Comparison of ENCODE assay signal across 8 cellular contexts in genomic region chr5:38556599-38557308, GRCh38. TPM values are rescaled to one million over a fixed set of nuclear protein-coding genes. Genes with fewer than 3 reads are reported as not detected.
DNase-seq lines count a peak whose midpoint lies in the region; ATAC-seq and TF ChIP-seq lines count a peak whose summit lies in the region.

LIFR (minus strand) TSS chr5:38556646; CDS start chr5:38530647, 25,999 bp downstream.

- no CpG with 5 or more reads among the region's 88 CpGs for WGBS in mesendoderm (ENCODE audit: extremely low coverage, insufficient coverage, low lambda C conversion rate)

- no peaks in the 10 kb centered on the region for H3K36me3 ChIP-seq in mesendoderm (ENCODE audit: control insufficient read depth, insufficient read depth, low read length)

- TF ChIP-seq CTCF in epithelial cell of esophagus (IDR thresholded peaks at IDR 0.05; ENCODE audit: insufficient read depth, low read depth, low read length, missing control alignments): no peak

- peak within 1 kb of the TSS; percentile 80 for H3K4me3 Mint-ChIP-seq in activated T-cell treated with anti-CD3 and anti-CD28 coated beads, Interleukin-2, amount 50 U/mL, for 24 hours

- H3K27me3 Mint-ChIP-seq in activated T-cell treated with anti-CD3 and anti-CD28 coated beads, Interleukin-2, amount 50 U/mL, for 24 hours: peaks cover 67% of the 10 kb centered on the region

- H3K4ac ChIP-seq in mesendoderm (ENCODE audit: low read depth, low read length): peak within 1 kb of the TSS; percentile 82

- H3K9me3 Mint-ChIP-seq in activated T-cell treated with anti-CD3 and anti-CD28 coated beads, Interleukin-2, amount 50 U/mL, for 24 hours: no peaks in the 10 kb centered on the region

- peak within 1 kb of the TSS; percentile 33 for H4K5ac ChIP-seq in mesendoderm (ENCODE audit: low read length)

- no peak within 1 kb of the TSS for H3K27ac Mint-ChIP-seq in activated T-cell treated with anti-CD3 and anti-CD28 coated beads, Interleukin-2, amount 50 U/mL, for 24 hours

- no peaks in the 10 kb centered on the region for H3K27me3 ChIP-seq in mesendoderm (ENCODE audit: insufficient read depth, low read length, poor library complexity)

- H2BK120ac ChIP-seq in mesendoderm (ENCODE audit: low read depth, low read length): no peak within 1 kb of the TSS

- ATAC-seq in HG02678 (IDR thresholded peaks at IDR 0.05; ENCODE audit: unreplicated experiment): peak; percentile 66
- no peak for ATAC-seq in HG03378 (IDR thresholded peaks at IDR 0.05; ENCODE audit: unreplicated experiment)

- peak; percentile 87 for DNase-seq in EL
- peak; percentile 78 for DNase-seq in NCI-H460 (ENCODE audit: extremely low read depth, low read depth)
- DNase-seq in activated T-cell treated with anti-CD3 and anti-CD28 coated beads, Interleukin-2, amount 50 U/mL, for 24 hours: peak; percentile 68
- peak; percentile 75 for DNase-seq in epithelial cell of esophagus (ENCODE audit: low read depth)
- DNase-seq in mesendoderm: peak; percentile 92
- peak; percentile 7 to 25 for DNase-seq in stimulated activated CD8-positive, alpha-beta memory T cell treated with anti-CD3 and anti-CD28 coated beads, Interleukin-15, amount 100 ng/mL, for 48 hours (ENCODE audit: low read depth in 2 of 2)

- H4K8ac ChIP-seq in mesendoderm (ENCODE audit: low read depth, low read length): no peak within 1 kb of the TSS

- no peak within 1 kb of the TSS for H2BK15ac ChIP-seq in mesendoderm (replicated peaks; ENCODE audit: low read depth)

- H3K4me2 ChIP-seq in mesendoderm (ENCODE audit: low read length): peak within 1 kb of the TSS; percentile 83

- peak within 1 kb of the TSS; percentile 90 for H3K56ac ChIP-seq in mesendoderm (ENCODE audit: low read length)

- H2AK5ac ChIP-seq in mesendoderm (ENCODE audit: low read length): no peak within 1 kb of the TSS

- peak within 1 kb of the TSS; percentile 97 for H3K27ac ChIP-seq in mesendoderm (ENCODE audit: low read depth, low read length)

- H3K79me2 ChIP-seq in mesendoderm (ENCODE audit: control insufficient read depth, insufficient read depth, low read length): peaks cover 18% of the 10 kb centered on the region

- H3K79me1 ChIP-seq in mesendoderm (ENCODE audit: low read length): peaks cover 2% of the 10 kb centered on the region

- H3K4me1 ChIP-seq in mesendoderm (ENCODE audit: control insufficient read depth, low read depth, low read length): peaks cover 2% of the 10 kb centered on the region

- H3K36me3 Mint-ChIP-seq in activated T-cell treated with anti-CD3 and anti-CD28 coated beads, Interleukin-2, amount 50 U/mL, for 24 hours (ENCODE audit: low read depth): peaks cover 2% of the 10 kb centered on the region

- H3K4me3 ChIP-seq in epithelial cell of esophagus (ENCODE audit: low read length): peak within 1 kb of the TSS; percentile 69
- H3K4me3 ChIP-seq in mesendoderm (ENCODE audit: low read length): peak within 1 kb of the TSS; percentile 81

- peak within 1 kb of the TSS; percentile 99 for H3K18ac ChIP-seq in mesendoderm (ENCODE audit: low read length)

- peak within 1 kb of the TSS; percentile 93 for H2BK5ac ChIP-seq in mesendoderm (ENCODE audit: low read length)

- H3K23ac ChIP-seq in mesendoderm (ENCODE audit: low read length): peak within 1 kb of the TSS; percentile 59

- peak within 1 kb of the TSS; percentile 95 for H3K9ac ChIP-seq in mesendoderm (ENCODE audit: low read length)

- H3K4me1 Mint-ChIP-seq in activated T-cell treated with anti-CD3 and anti-CD28 coated beads, Interleukin-2, amount 50 U/mL, for 24 hours (ENCODE audit: low read depth): peaks cover 18% of the 10 kb centered on the region

RNA-seq across cellular contexts. Expression of gene LIFR, which starts in this region (rescaled TPM):
- 62.4 and 67.3 TPM in 2 replicates for total RNA-seq in NCI-H460 (2014; rRNA removed; shearing (Covaris generic))
- 17.1 and 26.0 TPM in 2 replicates for polyA plus RNA-seq in NCI-H460 (2014; cell fraction: nucleus; rRNA removed)
- polyA plus RNA-seq in mesendoderm (2013, experiment 1 of 2): 5.4 TPM
- 5.0 TPM for polyA plus RNA-seq in mesendoderm (2013, experiment 2 of 2)

Comparison
In these comparisons a context has a peak if more than half of its experiments do, and no peak if none do; other contexts are left out.
1. DNase-seq: peak in every context shown above with its lines; median percentile 92 in mesendoderm; 87 in EL; 78 in NCI-H460; 75 in epithelial cell of esophagus; 68 in activated T-cell treated with anti-CD3 and anti-CD28 coated beads, Interleukin-2, amount 50 U/mL, for 24 hours; 16 in stimulated activated CD8-positive, alpha-beta memory T cell treated with anti-CD3 and anti-CD28 coated beads, Interleukin-15, amount 100 ng/mL, for 48 hours.